In genomic region chr1:169103443-169103842, GRCh38 we compare ENCODE assay signal across 14 cellular contexts. TPM values are rescaled to one million over a fixed set of nuclear protein-coding genes. Genes with fewer than 3 reads are reported as not detected.
A peak's percentile ranks its signal among the peaks of the same experiment; 100 is the strongest.
DNase-seq lines count a peak whose midpoint lies in the region; ATAC-seq and TF ChIP-seq lines count a peak whose summit lies in the region.
"Had no signal": no experiment of that assay in that cellular context is flagged by ENCODE, and none has a peak within 500 bp of the region (broad histone marks: within the 10 kb centered on the region; RNA-seq: fewer than 3 reads in every experiment).

No MANE protein-coding gene starts in this region.

- H3K9ac ChIP-seq in colonic mucosa (ENCODE audit: low read depth in 2 of 2, low read length in 2 of 2): peak overlapping the region; percentile 72 to 95
- peak overlapping the region; percentile 68 for H3K9ac ChIP-seq in mucosa of stomach (ENCODE audit: low read length)

- no peaks in the 10 kb centered on the region for H3K36me3 Mint-ChIP-seq in T-helper 2 cell treated with Interferon-gamma antibody and Interleukin-4, amounts not matched to agents 5 μg/mL and 100 μg/mL, for 36 hours (ENCODE audit: low read depth)
- H3K36me3 Mint-ChIP-seq: brain had no signal

- no peaks in the 10 kb centered on the region for H3K9me3 Mint-ChIP-seq in T-helper 2 cell treated with Interferon-gamma antibody and Interleukin-4, amounts not matched to agents 5 μg/mL and 100 μg/mL, for 36 hours
- H3K9me3 Mint-ChIP-seq: brain had no signal

- H3K27me3 Mint-ChIP-seq in T-helper 2 cell treated with Interferon-gamma antibody and Interleukin-4, amounts not matched to agents 5 μg/mL and 100 μg/mL, for 36 hours (ENCODE audit: low read depth): peaks cover 24% of the 10 kb centered on the region

- DNase-seq in left ventricle myocardium inferior: no peak
- no peak for DNase-seq in Right ventricle myocardium superior
- peak; percentile 88 for DNase-seq in colonic mucosa
- DNase-seq in MV-4-11 (lab: John Stamatoyannopoulos, UW): no peak
- no peak for DNase-seq in NCI-H1092 (lab: John Stamatoyannopoulos, UW)
- DNase-seq in T-helper 2 cell treated with Interferon-gamma antibody and Interleukin-4, amounts not matched to agents 5 μg/mL and 100 μg/mL, for 36 hours (ENCODE audit: low spot score): no peak
- DNase-seq: activated CD8-positive, alpha-beta memory T cell treated with anti-CD3 and anti-CD28 coated beads for 24 hours; activated gamma-delta T cell; islet precursor cell had no signal

- H3K4me3 ChIP-seq in left ventricle myocardium inferior: no peak overlapping the region
- H3K4me3 ChIP-seq in colonic mucosa: peak overlapping the region; percentile 21
- peak overlapping the region; percentile 10 for H3K4me3 ChIP-seq in mucosa of stomach (ENCODE audit: low read length)
- H3K4me3 ChIP-seq: skin epidermis had no signal

- H3K36me3 ChIP-seq in left ventricle myocardium inferior (no peaks in the 10 kb centered on the region), colonic mucosa (no peaks in the 10 kb centered on the region), mucosa of stomach (ENCODE audit: control insufficient read depth, insufficient read depth, low read length) (no peaks in the 10 kb centered on the region)

- H3K27me3 ChIP-seq in left ventricle myocardium inferior (ENCODE audit: low read depth): no peaks in the 10 kb centered on the region
- H3K27me3 ChIP-seq in colonic mucosa: no peaks in the 10 kb centered on the region
- no peaks in the 10 kb centered on the region for H3K27me3 ChIP-seq in mucosa of stomach (ENCODE audit: control insufficient read depth, insufficient read depth, low read length)

- no peak overlapping the region for H3K27ac Mint-ChIP-seq in T-helper 2 cell treated with Interferon-gamma antibody and Interleukin-4, amounts not matched to agents 5 μg/mL and 100 μg/mL, for 36 hours
- H3K27ac Mint-ChIP-seq: brain had no signal

- ATAC-seq in Right ventricle myocardium superior (ENCODE audit: poor library complexity) (no peak), HG03457 (IDR thresholded peaks at IDR 0.05; ENCODE audit: unreplicated experiment) (no peak)
- ATAC-seq: HCT116 had no signal

- intact Hi-C loops in left ventricle myocardium inferior (cut with micrococcal nuclease) (no loop called here), Right ventricle myocardium superior (cut with DNase I) (loop anchor here (10.0 kb wide), 3 partner anchors 269 to 469 kb away; partner anchors contain the start of gene DPT), colonic mucosa (cut with DNase I) (no loop called here)

- no peak overlapping the region for H3K4me3 Mint-ChIP-seq in T-helper 2 cell treated with Interferon-gamma antibody and Interleukin-4, amounts not matched to agents 5 μg/mL and 100 μg/mL, for 36 hours

- H3K27ac ChIP-seq in left ventricle myocardium inferior (replicated peaks): peak overlapping the region; percentile 97
- H3K27ac ChIP-seq in colonic mucosa: peak overlapping the region; percentile 92
- H3K27ac ChIP-seq: skin epidermis had no signal

- no peaks in the 10 kb centered on the region for H3K9me3 ChIP-seq in left ventricle myocardium inferior (replicated peaks)
- H3K9me3 ChIP-seq in colonic mucosa: no peaks in the 10 kb centered on the region
- H3K9me3 ChIP-seq in mucosa of stomach (ENCODE audit: control insufficient read depth, low read length): no peaks in the 10 kb centered on the region

- H3K4me1 ChIP-seq in left ventricle myocardium inferior: peaks cover 61% of the 10 kb centered on the region
- H3K4me1 ChIP-seq in colonic mucosa: no peaks in the 10 kb centered on the region
- H3K4me1 ChIP-seq in mucosa of stomach (ENCODE audit: control insufficient read depth, insufficient read depth, low read length): peaks cover 45% of the 10 kb centered on the region

- TF ChIP-seq CTCF in left ventricle myocardium inferior (IDR thresholded peaks at IDR 0.05; ENCODE audit: borderline replicate concordance) (no peak), colonic mucosa (IDR thresholded peaks at IDR 0.05) (no peak)

- peaks cover 15% of the 10 kb centered on the region for H3K4me1 Mint-ChIP-seq in T-helper 2 cell treated with Interferon-gamma antibody and Interleukin-4, amounts not matched to agents 5 μg/mL and 100 μg/mL, for 36 hours (ENCODE audit: low read depth)

RNA-seq across cellular contexts. Expression of gene ATP1B1, which starts 3.0 kb away (rescaled TPM):
- total RNA-seq in left ventricle myocardium inferior: 385 TPM
- total RNA-seq in Right ventricle myocardium superior: 302 TPM
- total RNA-seq in colonic mucosa: 100 to 1,000 TPM; 378 to 678 TPM
